In the genomic region with DNA sequence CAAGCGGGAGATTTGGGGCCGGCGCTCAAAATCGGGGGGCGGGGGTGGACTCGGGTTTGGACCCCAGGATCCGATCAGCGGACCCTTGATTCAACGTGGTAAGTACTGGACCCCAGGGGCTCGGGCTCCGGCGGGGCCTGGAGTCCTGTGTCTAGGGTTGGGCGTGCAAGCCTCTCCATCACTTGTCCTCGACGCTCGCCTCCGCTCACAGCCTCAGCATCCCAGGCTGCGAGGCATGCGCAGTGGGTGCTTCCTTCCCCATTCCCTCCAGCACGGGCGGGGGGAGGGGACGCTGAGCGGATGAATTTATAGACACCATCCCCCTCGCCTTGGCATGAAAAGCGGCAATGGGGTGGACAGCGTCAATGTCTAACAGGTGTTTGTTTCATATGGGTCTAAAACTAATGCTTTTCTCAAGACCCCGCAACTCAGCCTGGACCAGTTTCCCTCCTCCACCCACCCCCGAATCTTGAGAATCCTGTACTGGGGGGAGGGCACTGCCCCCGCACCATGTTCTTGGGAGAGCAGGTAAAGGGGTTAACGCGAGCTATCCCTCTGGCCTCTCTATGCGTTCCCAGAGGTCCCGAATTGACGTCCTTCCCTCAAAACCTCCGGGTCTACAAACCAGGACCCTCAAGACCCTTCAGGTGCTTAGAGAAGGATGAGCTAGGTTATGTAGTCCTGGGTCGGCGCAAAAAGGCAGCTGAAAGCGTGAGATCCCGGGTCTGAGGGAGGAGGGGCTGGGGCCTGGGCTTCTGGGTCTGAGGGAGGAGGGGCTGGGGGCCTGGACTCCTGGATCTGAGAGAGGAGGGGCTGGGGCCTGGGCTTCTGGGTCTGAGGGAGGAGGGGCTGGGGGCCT, we compare ENCODE assay signal across 8 cellular contexts. TPM values are rescaled to one million over a fixed set of nuclear protein-coding genes. Genes with fewer than 3 reads are reported as not detected.
DNase-seq lines count a peak whose midpoint lies in the region; ATAC-seq, FAIRE-seq and TF ChIP-seq lines count a peak whose summit lies in the region.

No MANE protein-coding gene starts in this region.

- no peaks in the 10 kb centered on the region for H3K9me3 ChIP-seq in CD4-positive, CD25-positive, alpha-beta regulatory T cell (ENCODE audit: control insufficient read depth in 2 of 2, low read length in 2 of 2)
- no peaks in the 10 kb centered on the region for H3K9me3 ChIP-seq in small intestine (ENCODE audit: control insufficient read depth, low read depth)

- FAIRE-seq in small intestine (lab: Jason Lieb, UNC): no peak

- CTCF ChIA-PET in activated CD8-positive, alpha-beta T cell treated with anti-CD3 and anti-CD28 coated beads, Interleukin-2, amount 10 ng/mL, durations not matched to agents 7 days and 5 days (lab: Charles Lee): interaction anchor here (0.5 to 1.9 kb wide), 2 partner anchors 10 to 596 kb away, joined by 3 to 7 read pairs; no protein-coding TSS in a partner anchor

- no peak overlapping the region for H3K27ac ChIP-seq in CD4-positive, CD25-positive, alpha-beta regulatory T cell (ENCODE audit: insufficient read depth, low read length, poor library complexity, severe bottlenecking)
- no peak overlapping the region for H3K27ac ChIP-seq in small intestine (ENCODE audit: low read depth in 1 of 2, low read length in 1 of 2)

- peaks cover 3% of the 10 kb centered on the region for H3K27me3 ChIP-seq in CD4-positive, CD25-positive, alpha-beta regulatory T cell (ENCODE audit: control insufficient read depth, insufficient read depth, low read length)
- no peaks in the 10 kb centered on the region for H3K27me3 ChIP-seq in small intestine (ENCODE audit: control insufficient read depth in 2 of 2, insufficient read depth in 2 of 2, low read length in 2 of 2)

- H3K27ac Mint-ChIP-seq in CD4-positive, CD25-positive, alpha-beta regulatory T cell: peak overlapping the region in 2 of 3 donors; percentile 49 to 81
- no peak overlapping the region for H3K27ac Mint-ChIP-seq in activated CD8-positive, alpha-beta T cell treated with anti-CD3 and anti-CD28 coated beads, Interleukin-2, amount 10 ng/mL, durations not matched to agents 7 days and 5 days
- H3K27ac Mint-ChIP-seq in naive B cell (peak overlapping the region in 2 of 6 donors; percentile 3 to 28), type B pancreatic cell (peak overlapping the region; percentile 87)

- peaks cover 6 to 26% (median 12%) of the 10 kb centered on the region in 4 donors for H3K4me1 Mint-ChIP-seq in CD4-positive, CD25-positive, alpha-beta regulatory T cell
- H3K4me1 Mint-ChIP-seq in activated CD8-positive, alpha-beta T cell treated with anti-CD3 and anti-CD28 coated beads, Interleukin-2, amount 10 ng/mL, durations not matched to agents 7 days and 5 days (ENCODE audit: low read depth): peaks cover 41% of the 10 kb centered on the region
- H3K4me1 Mint-ChIP-seq in naive B cell (peaks cover 19 to 23% (median 21%) of the 10 kb centered on the region in 3 donors), type B pancreatic cell (ENCODE audit: unreplicated experiment) (peaks cover 20% of the 10 kb centered on the region)

- TF ChIP-seq CTCF in type B pancreatic cell (conservative IDR thresholded peaks at IDR 0.05): no peak

- H3K4me3 ChIP-seq in CD4-positive, CD25-positive, alpha-beta regulatory T cell (ENCODE audit: low read depth, low read length): no peak overlapping the region
- H3K4me3 ChIP-seq in small intestine (ENCODE audit: low read depth in 1 of 2, low read length in 2 of 2): no peak overlapping the region

- no peak for DNase-seq in CD4-positive, CD25-positive, alpha-beta regulatory T cell
- DNase-seq in MV-4-11 (lab: John Stamatoyannopoulos, UW) (peak; percentile 58), fibroblast of gingiva (ENCODE audit: low read depth) (peak; percentile 48), naive B cell (no peak), type B pancreatic cell (ENCODE audit: extremely low spot score, unreplicated experiment) (peak; percentile 85), small intestine (no peak)
- DNase-seq in activated CD8-positive, alpha-beta T cell treated with anti-CD3 and anti-CD28 coated beads, Interleukin-2, amount 10 ng/mL, durations not matched to agents 7 days and 5 days: no peak

- peaks cover 22% of the 10 kb centered on the region for H3K27me3 Mint-ChIP-seq in CD4-positive, CD25-positive, alpha-beta regulatory T cell
- H3K27me3 Mint-ChIP-seq in activated CD8-positive, alpha-beta T cell treated with anti-CD3 and anti-CD28 coated beads, Interleukin-2, amount 10 ng/mL, durations not matched to agents 7 days and 5 days (ENCODE audit: low read depth): peaks cover 21% of the 10 kb centered on the region
- peaks cover 24 to 42% (median 41%) of the 10 kb centered on the region in 3 donors for H3K27me3 Mint-ChIP-seq in naive B cell
- peaks cover 9% of the 10 kb centered on the region for H3K27me3 Mint-ChIP-seq in type B pancreatic cell

- peak overlapping the region; percentile 71 to 98 (median 91) for H3K4me3 Mint-ChIP-seq in CD4-positive, CD25-positive, alpha-beta regulatory T cell
- H3K4me3 Mint-ChIP-seq in activated CD8-positive, alpha-beta T cell treated with anti-CD3 and anti-CD28 coated beads, Interleukin-2, amount 10 ng/mL, durations not matched to agents 7 days and 5 days: peak overlapping the region; percentile 55
- H3K4me3 Mint-ChIP-seq in naive B cell (peak overlapping the region; percentile 79 to 95 (median 88)), type B pancreatic cell (peak overlapping the region; percentile 92)

- POLR2A ChIA-PET in activated CD8-positive, alpha-beta T cell treated with anti-CD3 and anti-CD28 coated beads, Interleukin-2, amount 10 ng/mL, durations not matched to agents 7 days and 5 days (lab: Charles Lee): no interaction called here

- peaks cover 3% of the 10 kb centered on the region for H3K36me3 ChIP-seq in CD4-positive, CD25-positive, alpha-beta regulatory T cell (ENCODE audit: control insufficient read depth, insufficient read depth, low read length)
- peaks cover 0 to 8% of the 10 kb centered on the region in 2 donors for H3K36me3 ChIP-seq in small intestine (ENCODE audit: control insufficient read depth in 2 of 2, insufficient read depth in 2 of 2, low read length in 2 of 2)

- peaks cover 19% of the 10 kb centered on the region for H3K4me1 ChIP-seq in CD4-positive, CD25-positive, alpha-beta regulatory T cell (ENCODE audit: control insufficient read depth, insufficient read depth, low read length, poor library complexity, severe bottlenecking)
- peaks cover 0 to 5% of the 10 kb centered on the region in 2 donors for H3K4me1 ChIP-seq in small intestine (ENCODE audit: control insufficient read depth in 2 of 2, insufficient read depth in 1 of 2, low read depth in 1 of 2, low read length in 1 of 2)

- H3K9me3 Mint-ChIP-seq in CD4-positive, CD25-positive, alpha-beta regulatory T cell: no peaks in the 10 kb centered on the region
- H3K9me3 Mint-ChIP-seq in activated CD8-positive, alpha-beta T cell treated with anti-CD3 and anti-CD28 coated beads, Interleukin-2, amount 10 ng/mL, durations not matched to agents 7 days and 5 days (ENCODE audit: insufficient read depth): no peaks in the 10 kb centered on the region
- H3K9me3 Mint-ChIP-seq in naive B cell (peaks cover 0 to 3% (median 0%) of the 10 kb centered on the region in 7 donors), type B pancreatic cell (no peaks in the 10 kb centered on the region)

- H3K36me3 Mint-ChIP-seq in CD4-positive, CD25-positive, alpha-beta regulatory T cell: peaks cover 4% of the 10 kb centered on the region
- peaks cover 17% of the 10 kb centered on the region for H3K36me3 Mint-ChIP-seq in activated CD8-positive, alpha-beta T cell treated with anti-CD3 and anti-CD28 coated beads, Interleukin-2, amount 10 ng/mL, durations not matched to agents 7 days and 5 days (ENCODE audit: low read depth)
- peaks cover 0 to 18% of the 10 kb centered on the region in 2 donors for H3K36me3 Mint-ChIP-seq in naive B cell
- H3K36me3 Mint-ChIP-seq in type B pancreatic cell: peaks cover 3% of the 10 kb centered on the region

- WGBS in small intestine, 3 donors: 10 to 16% (median 14%) methylated on average over 39 of the region's 39 CpGs

- peak in 1 of 2 donors; percentile 30 for ATAC-seq in CD4-positive, CD25-positive, alpha-beta regulatory T cell (ENCODE audit: low read depth in 2 of 2)
- no peak for ATAC-seq in activated CD8-positive, alpha-beta T cell treated with anti-CD3 and anti-CD28 coated beads, Interleukin-2, amount 10 ng/mL, durations not matched to agents 7 days and 5 days
- ATAC-seq in naive B cell (ENCODE audit: low read depth in 2 of 2) (peak; percentile 19 to 34), HG03460 (IDR thresholded peaks at IDR 0.05; ENCODE audit: unreplicated experiment) (no peak)

RNA-seq across cellular contexts. Expression of gene CPT1C, which starts 0.6 kb away (rescaled TPM):
- total RNA-seq in CD4-positive, CD25-positive, alpha-beta regulatory T cell: 0.47 TPM
- polyA plus RNA-seq in CD4-positive, CD25-positive, alpha-beta regulatory T cell: under 1 TPM in 3 of 4 donors, not detected in 1; 0.41 to 0.84 (median 0.73) TPM
- under 1 TPM; 0.52 to 0.82 TPM for total RNA-seq in activated CD8-positive, alpha-beta T cell treated with anti-CD3 and anti-CD28 coated beads, Interleukin-2, amount 10 ng/mL, durations not matched to agents 7 days and 5 days
- polyA plus RNA-seq in naive B cell (ENCODE audit: low read depth in 6 of 6) (not detected), small intestine (1 to 10 TPM in 1 of 3 donors, not detected in 2; 4.5 TPM)
- 7.8 and 65.0 TPM in 2 replicates for total RNA-seq in type B pancreatic cell (ENCODE audit: low replicate concordance)

RNA-seq across cellular contexts. Expression of gene ADM5, which starts 2.1 kb away (rescaled TPM):
- 1.7 TPM for total RNA-seq in CD4-positive, CD25-positive, alpha-beta regulatory T cell
- under 1 TPM in 2 of 4 donors, not detected in 2; 0.10 to 0.34 TPM for polyA plus RNA-seq in CD4-positive, CD25-positive, alpha-beta regulatory T cell
- total RNA-seq in activated CD8-positive, alpha-beta T cell treated with anti-CD3 and anti-CD28 coated beads, Interleukin-2, amount 10 ng/mL, durations not matched to agents 7 days and 5 days: 1 to 10 TPM; 4.4 to 4.5 TPM
- polyA plus RNA-seq in naive B cell (ENCODE audit: low read depth in 6 of 6): under 1 TPM in 4 of 6 donors, not detected in 2; 0.19 to 0.47 (median 0.26) TPM
- 1.7 and 3.2 TPM in 2 replicates for total RNA-seq in type B pancreatic cell (ENCODE audit: low replicate concordance)
- 1 to 10 TPM in 1 of 3 donors, under 1 TPM in 1, not detected in 1; 0.27 to 2.7 TPM for polyA plus RNA-seq in small intestine

RNA-seq across cellular contexts. Expression of gene PRMT1, which starts 14.4 kb away (rescaled TPM):
- 59.2 TPM for total RNA-seq in CD4-positive, CD25-positive, alpha-beta regulatory T cell
- polyA plus RNA-seq in CD4-positive, CD25-positive, alpha-beta regulatory T cell: 100 to 1,000 TPM; 101 to 118 (median 105) TPM
- 100 to 1,000 TPM; 160 to 169 TPM for total RNA-seq in activated CD8-positive, alpha-beta T cell treated with anti-CD3 and anti-CD28 coated beads, Interleukin-2, amount 10 ng/mL, durations not matched to agents 7 days and 5 days
- polyA plus RNA-seq in naive B cell (ENCODE audit: low read depth in 6 of 6) (100 to 1,000 TPM; 175 to 363 (median 192) TPM), small intestine (100 to 1,000 TPM in 1 of 3 donors, 10 to 100 TPM in 2; 56.8 to 194 (median 86.7) TPM)
- total RNA-seq in type B pancreatic cell (ENCODE audit: low replicate concordance): 131 and 195 TPM in 2 replicates

RNA-seq across cellular contexts. Expression of gene BCL2L12, which starts 25.7 kb away (rescaled TPM):
- total RNA-seq in CD4-positive, CD25-positive, alpha-beta regulatory T cell: 13.6 TPM
- 10 to 100 TPM; 13.6 to 15.3 (median 15.1) TPM for polyA plus RNA-seq in CD4-positive, CD25-positive, alpha-beta regulatory T cell
- total RNA-seq in activated CD8-positive, alpha-beta T cell treated with anti-CD3 and anti-CD28 coated beads, Interleukin-2, amount 10 ng/mL, durations not matched to agents 7 days and 5 days: 10 to 100 TPM; 84.7 to 87.7 TPM
- polyA plus RNA-seq in naive B cell (ENCODE audit: low read depth in 6 of 6): 10 to 100 TPM in 4 of 6 donors, 1 to 10 TPM in 2; 8.0 to 12.7 (median 10.6) TPM
- total RNA-seq in type B pancreatic cell (ENCODE audit: low replicate concordance): 40.8 and 49.2 TPM in 2 replicates
- 10 to 100 TPM; 11.2 to 36.6 (median 14.1) TPM for polyA plus RNA-seq in small intestine

RNA-seq across cellular contexts. Expression of gene IRF3, which starts 25.8 kb away (rescaled TPM):
- total RNA-seq in CD4-positive, CD25-positive, alpha-beta regulatory T cell: 235 TPM
- 100 to 1,000 TPM in 1 of 4 donors, 10 to 100 TPM in 3; 76.4 to 104 (median 95.9) TPM for polyA plus RNA-seq in CD4-positive, CD25-positive, alpha-beta regulatory T cell
- 100 to 1,000 TPM; 133 to 137 TPM for total RNA-seq in activated CD8-positive, alpha-beta T cell treated with anti-CD3 and anti-CD28 coated beads, Interleukin-2, amount 10 ng/mL, durations not matched to agents 7 days and 5 days
- polyA plus RNA-seq in naive B cell (ENCODE audit: low read depth in 6 of 6): 10 to 100 TPM; 39.3 to 60.5 (median 52.4) TPM
- 81.4 and 86.6 TPM in 2 replicates for total RNA-seq in type B pancreatic cell (ENCODE audit: low replicate concordance)
- 100 to 1,000 TPM in 2 of 3 donors, 10 to 100 TPM in 1; 98.4 to 255 (median 139) TPM for polyA plus RNA-seq in small intestine

Comparison
In these comparisons a context has a peak if more than half of its experiments do, and no peak if none do; other contexts are left out.
1. ATAC-seq: peak in naive B cell (2 of 2); none in activated CD8-positive, alpha-beta T cell treated with anti-CD3 and anti-CD28 coated beads, Interleukin-2, amount 10 ng/mL, durations not matched to agents 7 days and 5 days (single experiment) and HG03460 (single experiment).
2. DNase-seq: peak in MV-4-11 (single experiment), fibroblast of gingiva (single experiment) and type B pancreatic cell (single experiment); none in CD4-positive, CD25-positive, alpha-beta regulatory T cell (0 of 3), activated CD8-positive, alpha-beta T cell treated with anti-CD3 and anti-CD28 coated beads, Interleukin-2, amount 10 ng/mL, durations not matched to agents 7 days and 5 days (single experiment), naive B cell (single experiment) and small intestine (single experiment).
3. Peak in every context shown above with its lines, with median percentiles within 50 percentile points of each other: H3K4me3 Mint-ChIP-seq.